In the genomic region with DNA sequence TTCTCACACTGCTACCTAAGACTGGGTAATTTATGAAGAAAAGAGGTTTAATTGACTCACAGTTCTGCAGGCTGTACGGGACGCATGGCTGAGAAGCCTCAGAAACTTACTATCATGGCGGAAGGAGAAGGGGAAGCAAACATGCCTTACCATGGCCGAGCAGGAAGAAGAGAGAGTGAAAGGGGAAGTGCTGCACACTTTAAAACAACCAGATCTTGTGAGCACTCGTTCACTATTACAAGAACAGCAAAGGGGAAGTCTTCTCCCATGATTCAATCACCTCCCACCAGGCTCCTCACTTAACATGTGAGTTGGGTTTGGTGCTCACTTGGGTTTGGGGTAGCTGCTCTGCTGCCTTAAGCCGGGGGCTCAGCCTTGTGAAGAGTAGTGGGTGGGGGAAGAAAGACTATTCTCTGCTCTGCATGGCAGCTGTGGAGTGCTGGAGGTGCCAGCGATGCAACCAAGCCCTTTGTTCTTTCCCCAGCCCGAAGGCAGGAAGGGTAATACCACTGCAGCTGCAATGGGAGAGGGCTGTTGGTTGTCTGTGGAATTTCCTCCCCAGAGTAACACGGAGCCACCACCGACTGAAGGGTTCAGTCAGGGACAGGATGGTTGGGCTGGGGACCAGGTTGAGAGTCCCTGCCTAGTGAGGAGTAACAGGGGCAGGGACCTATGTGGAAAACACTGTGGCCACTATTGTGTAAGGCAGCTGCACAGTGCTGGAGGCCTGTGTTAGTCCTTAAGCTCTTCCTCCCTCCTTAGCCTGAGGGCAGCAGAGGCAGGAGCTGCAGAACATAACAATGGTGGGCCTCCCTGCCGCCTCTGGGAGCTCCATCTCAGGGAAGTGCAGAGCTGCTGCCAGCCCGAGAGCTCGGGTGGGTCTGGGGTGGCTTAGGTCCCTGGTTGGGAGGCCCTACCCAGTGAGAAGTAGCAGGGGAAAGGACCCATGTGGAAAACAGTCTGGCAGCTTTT, we compare ENCODE assay signal across 16 cellular contexts.
DNase-seq lines count a peak whose midpoint lies in the region; ATAC-seq and TF ChIP-seq lines count a peak whose summit lies in the region.
"Had no signal": no experiment of that assay in that cellular context is flagged by ENCODE, and none has a peak within 500 bp of the region (broad histone marks: within the 10 kb centered on the region; RNA-seq: fewer than 3 reads in every experiment).

No MANE protein-coding gene starts in this region.

- ATAC-seq in stimulated activated naive CD8-positive, alpha-beta T cell treated with anti-CD3 and anti-CD28 coated beads, Interleukin-15, amount 100 ng/mL, for 72 hours: peak; percentile 39
- ATAC-seq in stimulated activated naive CD8-positive, alpha-beta T cell treated with anti-CD3 and anti-CD28 coated beads, Interleukin-15, Interleukin-2, amounts not matched to agents 100 U/mL and 50 U/mL, for 24 hours: no peak
- ATAC-seq in left lung (peak; percentile 45), HG03108 (IDR thresholded peaks at IDR 0.05; ENCODE audit: unreplicated experiment) (no peak)

- H3K9me3 ChIP-seq in SJCRH30 (replicated peaks) (no peaks in the 10 kb centered on the region), left lung (no peaks in the 10 kb centered on the region)
- H3K9me3 ChIP-seq: MG63, testis had no signal

- no peaks in the 10 kb centered on the region for H3K36me3 Mint-ChIP-seq in immature natural killer cell

- H3K36me3 ChIP-seq in SJCRH30: no peaks in the 10 kb centered on the region
- H3K36me3 ChIP-seq in left lung: no peaks in the 10 kb centered on the region
- H3K36me3 ChIP-seq: MG63 had no signal

- H3K27ac Mint-ChIP-seq in stimulated activated naive CD8-positive, alpha-beta T cell treated with anti-CD3 and anti-CD28 coated beads, Interleukin-15, amount 100 ng/mL, for 72 hours: no peak overlapping the region
- H3K27ac Mint-ChIP-seq in immature natural killer cell: no peak overlapping the region
- H3K27ac Mint-ChIP-seq: nephron had no signal

- no peak for TF ChIP-seq CTCF in left lung (IDR thresholded peaks at IDR 0.05)

- no peak for DNase-seq in stimulated activated naive CD8-positive, alpha-beta T cell treated with anti-CD3 and anti-CD28 coated beads, Interleukin-15, amount 100 ng/mL, for 72 hours
- no peak for DNase-seq in stimulated activated naive CD8-positive, alpha-beta T cell treated with anti-CD3 and anti-CD28 coated beads, Interleukin-15, Interleukin-2, amounts not matched to agents 100 U/mL and 50 U/mL, for 24 hours
- DNase-seq in SJCRH30 (peak; percentile 79 to 89), left lung (peak in 1 of 2 donors; percentile 41), immature natural killer cell (no peak), DMS79 treated with DMSO at 0.1 percent for 48 hours (lab: John Stamatoyannopoulos, UW) (no peak)
- no peak for DNase-seq in activated CD4-positive, CD25-positive, alpha-beta regulatory T cell treated with anti-CD3 and anti-CD28 coated beads, Interleukin-2, amount 50 U/mL, for 72 hours
- DNase-seq: activated naive CD4-positive, alpha-beta T cell; glutamatergic neuron; left cardiac atrium; MG63; NCI-H226; testis had no signal

- H3K9me3 Mint-ChIP-seq in stimulated activated naive CD8-positive, alpha-beta T cell treated with anti-CD3 and anti-CD28 coated beads, Interleukin-15, amount 100 ng/mL, for 72 hours: no peaks in the 10 kb centered on the region
- peaks cover 0 to 2% (median 0%) of the 10 kb centered on the region in 6 donors for H3K9me3 Mint-ChIP-seq in immature natural killer cell

- peaks cover 6% of the 10 kb centered on the region for H3K4me1 Mint-ChIP-seq in stimulated activated naive CD8-positive, alpha-beta T cell treated with anti-CD3 and anti-CD28 coated beads, Interleukin-15, amount 100 ng/mL, for 72 hours
- no peaks in the 10 kb centered on the region for H3K4me1 Mint-ChIP-seq in immature natural killer cell
- H3K4me1 Mint-ChIP-seq: nephron had no signal

- no peak overlapping the region for H3K4me3 Mint-ChIP-seq in stimulated activated naive CD8-positive, alpha-beta T cell treated with anti-CD3 and anti-CD28 coated beads, Interleukin-15, amount 100 ng/mL, for 72 hours
- H3K4me3 Mint-ChIP-seq in immature natural killer cell: no peak overlapping the region
- H3K4me3 Mint-ChIP-seq: nephron had no signal

- peak overlapping the region; percentile 82 for H3K27ac ChIP-seq in SJCRH30
- peak overlapping the region in 1 of 2 donors; percentile 42 for H3K27ac ChIP-seq in left lung
- H3K27ac ChIP-seq: RWPE1, testis had no signal

- intact Hi-C loops in left lung (cut with DNase I): no loop called here

- peak overlapping the region; percentile 20 for H3K4me3 ChIP-seq in SJCRH30
- H3K4me3 ChIP-seq in left lung: no peak overlapping the region
- H3K4me3 ChIP-seq: MG63, testis had no signal

- H3K27me3 ChIP-seq in SJCRH30 (no peaks in the 10 kb centered on the region), left lung (no peaks in the 10 kb centered on the region)
- H3K27me3 ChIP-seq: MG63, testis had no signal

- H3K4me1 ChIP-seq in SJCRH30 (peaks cover 15% of the 10 kb centered on the region), left lung (no peaks in the 10 kb centered on the region)
- H3K4me1 ChIP-seq: testis had no signal

- H3K27me3 Mint-ChIP-seq in stimulated activated naive CD8-positive, alpha-beta T cell treated with anti-CD3 and anti-CD28 coated beads, Interleukin-15, amount 100 ng/mL, for 72 hours: no peaks in the 10 kb centered on the region
- H3K27me3 Mint-ChIP-seq in immature natural killer cell (ENCODE audit: low read depth in 3 of 3): peaks cover 3 to 5% (median 5%) of the 10 kb centered on the region in 3 donors

Comparison
In these comparisons a context has a peak if more than half of its experiments do, and no peak if none do; other contexts are left out.
1. ATAC-seq: peak in stimulated activated naive CD8-positive, alpha-beta T cell treated with anti-CD3 and anti-CD28 coated beads, Interleukin-15, amount 100 ng/mL, for 72 hours (single experiment) and left lung (single experiment); none in stimulated activated naive CD8-positive, alpha-beta T cell treated with anti-CD3 and anti-CD28 coated beads, Interleukin-15, Interleukin-2, amounts not matched to agents 100 U/mL and 50 U/mL, for 24 hours (single experiment) and HG03108 (single experiment).
2. DNase-seq: peak in SJCRH30 (2 of 2); none in stimulated activated naive CD8-positive, alpha-beta T cell treated with anti-CD3 and anti-CD28 coated beads, Interleukin-15, amount 100 ng/mL, for 72 hours (0 of 2), stimulated activated naive CD8-positive, alpha-beta T cell treated with anti-CD3 and anti-CD28 coated beads, Interleukin-15, Interleukin-2, amounts not matched to agents 100 U/mL and 50 U/mL, for 24 hours (single experiment), immature natural killer cell (0 of 3), DMS79 treated with DMSO at 0.1 percent for 48 hours (single experiment) and activated CD4-positive, CD25-positive, alpha-beta regulatory T cell treated with anti-CD3 and anti-CD28 coated beads, Interleukin-2, amount 50 U/mL, for 72 hours (single experiment).